Comparison of ENCODE assay signal across 9 cellular contexts in the genomic region with DNA sequence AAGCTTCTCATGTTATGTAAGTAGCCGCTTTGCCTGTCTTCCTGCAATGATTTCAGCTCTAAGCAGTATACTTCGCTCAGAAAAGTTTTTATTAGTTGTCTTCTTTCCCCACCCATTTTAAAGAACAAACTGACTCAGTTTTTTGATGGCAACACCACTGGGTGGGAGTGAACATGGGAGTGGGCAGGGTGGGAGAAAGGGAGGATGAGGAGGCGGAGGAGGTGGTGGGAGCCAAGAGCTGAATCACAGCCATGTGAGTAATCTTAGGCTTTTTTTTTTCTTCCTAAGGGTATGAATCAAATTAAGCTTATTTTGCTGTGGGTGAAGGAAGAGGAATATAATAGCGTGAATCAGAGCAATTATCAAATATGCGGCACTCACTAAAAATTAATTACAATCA.
DNase-seq lines count a peak whose midpoint lies in the region; ATAC-seq and TF ChIP-seq lines count a peak whose summit lies in the region.
"Had no signal": no experiment of that assay in that cellular context is flagged by ENCODE, and none has a peak within 500 bp of the region (broad histone marks: within the 10 kb centered on the region; RNA-seq: fewer than 3 reads in every experiment).

No MANE protein-coding gene starts in this region.

- in situ Hi-C loops in G401 (cut with HindIII; ENCODE audit: low sequenced_read_pairs) = no loop called here

- H3K9ac ChIP-seq in colonic mucosa (ENCODE audit: low read depth in 2 of 2, low read length in 2 of 2) (no peak overlapping the region), Karpas-422 (ENCODE audit: low read length) (no peak overlapping the region)

- H3K9me3 ChIP-seq in colonic mucosa (no peaks in the 10 kb centered on the region), Karpas-422 (ENCODE audit: low read length) (no peaks in the 10 kb centered on the region)

- H3K9me2 ChIP-seq in Karpas-422 (replicated peaks; ENCODE audit: insufficient read depth, low read length) = no peaks in the 10 kb centered on the region

- no peak overlapping the region for H2AFZ ChIP-seq in Karpas-422 (ENCODE audit: low read length)

- no peak overlapping the region for H3K4me2 ChIP-seq in Karpas-422 (ENCODE audit: low read depth, low read length, poor library complexity, severe bottlenecking)

- H3K27me3 ChIP-seq in colonic mucosa (no peaks in the 10 kb centered on the region), Karpas-422 (ENCODE audit: low read length) (no peaks in the 10 kb centered on the region)

- no peak for TF ChIP-seq CTCF in colonic mucosa (IDR thresholded peaks at IDR 0.05)

- H3K36me3 ChIP-seq in colonic mucosa (no peaks in the 10 kb centered on the region), Karpas-422 (ENCODE audit: insufficient read depth, low read length) (no peaks in the 10 kb centered on the region)

- H4K20me1 ChIP-seq in Karpas-422 (ENCODE audit: insufficient read depth, low read depth, low read length) = no peaks in the 10 kb centered on the region

- DNase-seq in ELR (ENCODE audit: low read depth) = peak; percentile 92
- DNase-seq in NCI-H226 = peak; percentile 80
- DNase-seq in colonic mucosa = no peak
- peak; percentile 50 for DNase-seq in pulmonary artery endothelial cell (ENCODE audit: low read depth, low spot score)
- DNase-seq in NCI-H526 treated with DMSO at 0.1 percent for 48 hours (lab: John Stamatoyannopoulos, UW) = no peak
- no peak for DNase-seq in G401 (ENCODE audit: low spot score)
- no peak for DNase-seq in Karpas-422
- DNase-seq: GOT3 had no signal

- ATAC-seq in HG03135 (IDR thresholded peaks at IDR 0.05; ENCODE audit: unreplicated experiment) = no peak

- intact Hi-C loops in colonic mucosa (cut with DNase I) = no loop called here

- H3K4me1 ChIP-seq in colonic mucosa (no peaks in the 10 kb centered on the region), Karpas-422 (ENCODE audit: low read length) (no peaks in the 10 kb centered on the region)

- no peaks in the 10 kb centered on the region for H3K79me2 ChIP-seq in Karpas-422 (ENCODE audit: low read length)

- H3K27ac ChIP-seq in colonic mucosa = peak overlapping the region; percentile 37
- no peak overlapping the region for H3K27ac ChIP-seq in Karpas-422 (ENCODE audit: low read length)

- H3K4me3 ChIP-seq in colonic mucosa (no peak overlapping the region), Karpas-422 (ENCODE audit: low read length) (no peak overlapping the region)

Comparison
In these comparisons a context has a peak if more than half of its experiments do, and no peak if none do; other contexts are left out.
1. DNase-seq: peak in ELR (single experiment), NCI-H226 (single experiment) and pulmonary artery endothelial cell (single experiment); none in colonic mucosa (single experiment), NCI-H526 treated with DMSO at 0.1 percent for 48 hours (single experiment), G401 (single experiment) and Karpas-422 (single experiment).